18 cellular contexts compared by ENCODE assay signal in genomic region chr5:10645671-10646070, GRCh38.
"Had no signal": no experiment of that assay in that cellular context is flagged by ENCODE, and none has a peak within 500 bp of the region (broad histone marks: within the 10 kb centered on the region; RNA-seq: fewer than 3 reads in every experiment).

No MANE protein-coding gene starts in this region.

- H3K4me3 Mint-ChIP-seq: activated CD4-positive, alpha-beta memory T cell treated with anti-CD3 and anti-CD28 coated beads, Interleukin-2, amount 10 ng/mL, durations not matched to agents 7 days and 5 days; activated naive CD4-positive, alpha-beta T cell treated with anti-CD3 and anti-CD28 coated beads for 36 hours; nephron progenitor cell had no signal

- H3K9me3 ChIP-seq: adrenal gland, colonic mucosa, heart left ventricle, SK-N-SH, tibial nerve had no signal

- H3K9ac ChIP-seq: SK-N-SH had no signal

- H3K27me3 ChIP-seq: colonic mucosa, heart left ventricle, tibial nerve had no signal

- DNase-seq: activated CD4-positive, alpha-beta memory T cell treated with anti-CD3 and anti-CD28 coated beads, Interleukin-2, amount 10 ng/mL, durations not matched to agents 7 days and 5 days; activated CD4-positive, CD25-positive, alpha-beta regulatory T cell; activated CD8-positive, alpha-beta memory T cell treated with anti-CD3 and anti-CD28 coated beads, Interleukin-2, amount 50 U/mL, for 48 hours; caudate nucleus; colonic mucosa; effector CD8-positive, alpha-beta T cell; heart left ventricle; islet precursor cell; mammary epithelial cell; nephron progenitor cell; SK-N-SH; stimulated activated CD4-positive, alpha-beta T cell treated with anti-CD3 and anti-CD28 coated beads, Interleukin-12 subunit alpha, Interleukin-12 subunit beta, amount 100 ng/mL, for 4 hours had no signal

- H3K4me1 Mint-ChIP-seq: nephron progenitor cell had no signal

- H3K27ac Mint-ChIP-seq: activated CD4-positive, alpha-beta memory T cell treated with anti-CD3 and anti-CD28 coated beads, Interleukin-2, amount 10 ng/mL, durations not matched to agents 7 days and 5 days; activated naive CD4-positive, alpha-beta T cell treated with anti-CD3 and anti-CD28 coated beads for 36 hours; nephron progenitor cell had no signal

- FAIRE-seq: frontal cortex had no signal

- H3K27ac ChIP-seq: adrenal gland, colonic mucosa, heart left ventricle, tibial nerve had no signal

- H3K36me3 ChIP-seq: adrenal gland, colonic mucosa had no signal

- H3K4me1 ChIP-seq: adrenal gland, colonic mucosa, heart left ventricle, tibial nerve had no signal

- H3K4me2 ChIP-seq: SK-N-SH had no signal

- ATAC-seq: heart left ventricle, left lobe of liver, sciatic nerve had no signal

- H3K27me3 Mint-ChIP-seq: activated CD4-positive, alpha-beta memory T cell treated with anti-CD3 and anti-CD28 coated beads, Interleukin-2, amount 10 ng/mL, durations not matched to agents 7 days and 5 days had no signal

- H3K9me3 Mint-ChIP-seq: activated CD4-positive, alpha-beta memory T cell treated with anti-CD3 and anti-CD28 coated beads, Interleukin-2, amount 10 ng/mL, durations not matched to agents 7 days and 5 days; activated naive CD4-positive, alpha-beta T cell treated with anti-CD3 and anti-CD28 coated beads for 36 hours; nephron progenitor cell had no signal

- H3K4me3 ChIP-seq: adrenal gland, colonic mucosa, heart left ventricle, tibial nerve had no signal
